In genomic region chr22:40193429-40194421, GRCh38 we compare ENCODE assay signal across 1 cellular context.
TF ChIP-seq lines count a peak whose summit lies in the region.

No MANE protein-coding gene starts in this region.

TF ChIP-seq in K562, 482 proteins besides CTCF, POLR2A, EP300 and RAD21 (continued from another document):
- TF ChIP-seq SFPQ (IDR thresholded peaks at IDR 0.05; ENCODE audit: low read depth, low read length) (no peak), EWSR1 (IDR thresholded peaks at IDR 0.05; ENCODE audit: borderline replicate concordance, low read depth, partially characterized antibody) (no peak), ESRRB (CRISPR knock-in tag; IDR thresholded peaks at IDR 0.05; ENCODE audit: borderline replicate concordance) (no peak), ZNF507 (tag; conservative IDR thresholded peaks at IDR 0.05) (no peak), IRF9 (tag; IDR thresholded peaks at IDR 0.05) (no peak), JUN (IDR thresholded peaks at IDR 0.05; ENCODE audit: borderline replicate concordance, low read depth, low read length) (no peak), JUN (CRISPR knock-in tag; IDR thresholded peaks at IDR 0.05; ENCODE audit: borderline replicate concordance) (no peak), FOXA3 (CRISPR knock-in tag; conservative IDR thresholded peaks at IDR 0.05 in 1 of 2, IDR thresholded peaks at IDR 0.05 in 1 of 2) (no peak), NFYB (IDR thresholded peaks at IDR 0.05; ENCODE audit: extremely low read depth, insufficient read length) (no peak), MTA3 (IDR thresholded peaks at IDR 0.05; ENCODE audit: borderline replicate concordance) (no peak), TCF7L2 (IDR thresholded peaks at IDR 0.05; ENCODE audit: low read depth, low read length) (no peak), GABPB1 (CRISPR knock-in tag; IDR thresholded peaks at IDR 0.05) (no peak), E2F5 (CRISPR knock-in tag; IDR thresholded peaks at IDR 0.05) (no peak), SNRNP70 (optimal IDR thresholded peaks at IDR 0.05; ENCODE audit: low read depth, low read length) (no peak), HDGF (IDR thresholded peaks at IDR 0.05) (no peak), KDM4B (IDR thresholded peaks at IDR 0.05; ENCODE audit: borderline replicate concordance in 2 of 2, low read depth in 1 of 2) (no peak)
